In the genomic region with DNA sequence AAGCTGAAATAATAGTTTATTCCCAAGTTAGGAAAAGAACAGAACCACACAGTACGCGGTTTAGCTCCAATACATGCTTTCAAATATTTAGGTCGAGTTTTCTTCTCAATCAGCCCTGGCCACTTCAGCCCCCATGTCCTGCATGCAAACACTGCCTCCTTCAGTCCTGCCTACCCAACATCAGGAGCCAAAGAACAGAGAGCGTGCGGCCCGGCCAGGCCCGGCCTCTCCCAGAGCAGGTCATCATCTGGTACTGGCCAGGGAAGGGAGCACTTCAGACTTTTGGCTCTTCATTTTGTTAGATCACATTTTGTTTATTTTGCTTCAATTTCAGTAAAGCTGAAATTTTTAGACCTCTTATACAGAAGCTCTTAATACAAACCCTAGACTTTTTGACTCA, we compare ENCODE assay signal across 20 cellular contexts. TPM values are rescaled to one million over a fixed set of nuclear protein-coding genes. Genes with fewer than 3 reads are reported as not detected.
DNase-seq lines count a peak whose midpoint lies in the region; ATAC-seq and TF ChIP-seq lines count a peak whose summit lies in the region.
"Had no signal": no experiment of that assay in that cellular context is flagged by ENCODE, and none has a peak within 500 bp of the region (broad histone marks: within the 10 kb centered on the region; RNA-seq: fewer than 3 reads in every experiment).

No MANE protein-coding gene starts in this region.

- no peak overlapping the region for H3K9ac ChIP-seq in endodermal cell (ENCODE audit: extremely low read depth, low read length, poor library complexity, severe bottlenecking)

- H3K27me3 Mint-ChIP-seq in GM23338 (ENCODE audit: insufficient read depth, low read depth, poor library complexity) (peaks cover 13% of the 10 kb centered on the region), endodermal cell (ENCODE audit: insufficient read depth) (no peaks in the 10 kb centered on the region)
- H3K27me3 Mint-ChIP-seq: stimulated activated naive CD8-positive, alpha-beta T cell treated with anti-CD3 and anti-CD28 coated beads, Interleukin-15, Interleukin-2, amounts not matched to agents 100 ng/mL and 50 ng/mL, for 24 hours; type B pancreatic cell had no signal

- peaks cover 6% of the 10 kb centered on the region; the same call in 1 of the 2 replicates for H3K4me1 ChIP-seq in GM23338 (ENCODE audit: insufficient read depth)
- no peaks in the 10 kb centered on the region for H3K4me1 ChIP-seq in endodermal cell (ENCODE audit: control insufficient read depth, insufficient read depth, low read length)
- H3K4me1 ChIP-seq in lower lobe of right lung = peaks cover 23% of the 10 kb centered on the region

- ATAC-seq in GM23338 (peak; percentile 18; the same call in 2 of the 3 replicates), lower lobe of right lung (no peak), HG02798 (IDR thresholded peaks at IDR 0.05; ENCODE audit: poor library complexity, unreplicated experiment) (no peak), HG03045 (IDR thresholded peaks at IDR 0.05; ENCODE audit: unreplicated experiment) (no peak)
- ATAC-seq: WTC11 had no signal

- no peaks in the 10 kb centered on the region for H3K27me3 ChIP-seq in GM23338 (ENCODE audit: insufficient read depth)
- no peaks in the 10 kb centered on the region for H3K27me3 ChIP-seq in endodermal cell (ENCODE audit: control insufficient read depth, insufficient read depth, low read length, poor library complexity, severe bottlenecking)
- H3K27me3 ChIP-seq in lower lobe of right lung (ENCODE audit: low read depth) = no peaks in the 10 kb centered on the region
- H3K27me3 ChIP-seq: neutrophil had no signal

- intact Hi-C loops in lower lobe of right lung (cut with DNase I) = no loop called here

- H3K9me3 ChIP-seq in endodermal cell (ENCODE audit: control insufficient read depth, low read length) (no peaks in the 10 kb centered on the region), lower lobe of right lung (no peaks in the 10 kb centered on the region)
- H3K9me3 ChIP-seq: Caco-2, neutrophil had no signal

- DNase-seq in AG09319 (ENCODE audit: extremely low read depth, low read depth) (no peak), GM23338 (ENCODE audit: low spot score) (no peak), endodermal cell (no peak), lower lobe of right lung (peak; percentile 29), islet precursor cell (no peak), ACHN (no peak)
- DNase-seq: Caco-2, foreskin fibroblast, HCEC 1CT, NCI-H526, right cardiac atrium, SIG-M5, T-helper 1 cell had no signal

- no peak overlapping the region for H3K27ac ChIP-seq in GM23338 (ENCODE audit: low read depth)
- H3K27ac ChIP-seq in endodermal cell (ENCODE audit: low read depth, low read length) = no peak overlapping the region
- H3K27ac ChIP-seq in lower lobe of right lung = no peak overlapping the region
- H3K27ac ChIP-seq: neutrophil had no signal

- H3K79me2 ChIP-seq in GM23338 (replicated peaks; ENCODE audit: insufficient read depth) = peaks cover 100% of the 10 kb centered on the region

- H2AFZ ChIP-seq in GM23338 = no peak overlapping the region

- H3K4me3 ChIP-seq in GM23338 = no peak overlapping the region
- H3K4me3 ChIP-seq in endodermal cell (ENCODE audit: low read length) = no peak overlapping the region
- H3K4me3 ChIP-seq in lower lobe of right lung = no peak overlapping the region

- 95 to 98% methylated on average over 7 of the region's 7 CpGs for WGBS in endodermal cell (ENCODE audit: insufficient coverage in 1 of 2, insufficient read length in 1 of 2), 2 experiments

- H3K9me3 Mint-ChIP-seq in GM23338 = peaks cover 3% of the 10 kb centered on the region; the same call in 1 of the 3 replicates
- H3K9me3 Mint-ChIP-seq in endodermal cell = no peaks in the 10 kb centered on the region
- H3K9me3 Mint-ChIP-seq: activated T-helper 2 cell treated with anti-CD3 and anti-CD28 coated beads, Interferon-gamma antibody, Interleukin-2, Interleukin-4, amounts not matched to agents 10 μg/mL and 5 μg/mL and 100 μg/mL, durations not matched to agents 14 hours and 24 hours and 36 hours; stimulated activated naive CD8-positive, alpha-beta T cell treated with anti-CD3 and anti-CD28 coated beads, Interleukin-15, Interleukin-2, amounts not matched to agents 100 ng/mL and 50 ng/mL, for 24 hours; type B pancreatic cell; WTC11 had no signal

- H3K36me3 Mint-ChIP-seq in GM23338 (ENCODE audit: low read depth) = peaks cover 94% of the 10 kb centered on the region
- peaks cover 88% of the 10 kb centered on the region for H3K36me3 Mint-ChIP-seq in endodermal cell (ENCODE audit: low read depth)

- no peak overlapping the region for H3K4me2 ChIP-seq in GM23338

- no peaks in the 10 kb centered on the region for H3K9me2 ChIP-seq in GM23338 (ENCODE audit: insufficient read depth)

- H3K4me3 Mint-ChIP-seq in GM23338 = no peak overlapping the region
- no peak overlapping the region for H3K4me3 Mint-ChIP-seq in endodermal cell
- H3K4me3 Mint-ChIP-seq: stimulated activated naive CD8-positive, alpha-beta T cell treated with anti-CD3 and anti-CD28 coated beads, Interleukin-15, Interleukin-2, amounts not matched to agents 100 ng/mL and 50 ng/mL, for 24 hours; type B pancreatic cell; WTC11 had no signal

- H3K36me3 ChIP-seq in GM23338 (ENCODE audit: insufficient read depth) (peaks cover 19% of the 10 kb centered on the region), endodermal cell (ENCODE audit: control insufficient read depth, insufficient read depth, low read length) (peaks cover 92% of the 10 kb centered on the region), lower lobe of right lung (peaks cover 86% of the 10 kb centered on the region)

- H3K4me1 Mint-ChIP-seq in GM23338 = peaks cover 26% of the 10 kb centered on the region
- peaks cover 29% of the 10 kb centered on the region for H3K4me1 Mint-ChIP-seq in endodermal cell

- H3K27ac Mint-ChIP-seq in GM23338 = no peak overlapping the region
- H3K27ac Mint-ChIP-seq in endodermal cell = peak overlapping the region; percentile 52
- H3K27ac Mint-ChIP-seq: activated T-helper 2 cell treated with anti-CD3 and anti-CD28 coated beads, Interferon-gamma antibody, Interleukin-2, Interleukin-4, amounts not matched to agents 10 μg/mL and 5 μg/mL and 100 μg/mL, durations not matched to agents 14 hours and 24 hours and 36 hours; WTC11 had no signal

- no peaks in the 10 kb centered on the region for H3F3A ChIP-seq in GM23338 (replicated peaks; ENCODE audit: low read depth)

- H4K20me1 ChIP-seq in GM23338 (replicated peaks; ENCODE audit: insufficient read depth) = peaks cover 83% of the 10 kb centered on the region

- in situ Hi-C loops in ACHN (cut with HindIII; ENCODE audit: low pct_ligation_motif_present, low pct_unique_long_range_greater_than_20kb, low sequenced_read_pairs) = no loop called here

- peak; percentile 3; the same call in 1 of the 2 replicates for TF ChIP-seq CTCF in AG09319 (IDR thresholded peaks at IDR 0.05; ENCODE audit: low read depth, low read length)
- peak in 1 of 2 experiments; percentile 26; a peak in 2 of 4 replicates for TF ChIP-seq CTCF in GM23338 (conservative IDR thresholded peaks at IDR 0.05; ENCODE audit: low read depth in 2 of 2)
- TF ChIP-seq CTCF in endodermal cell (conservative IDR thresholded peaks at IDR 0.05) = peak; percentile 16
- no peak for TF ChIP-seq CTCF in lower lobe of right lung (IDR thresholded peaks at IDR 0.05)

TF ChIP-seq in GM23338, 12 proteins besides CTCF, POLR2A, EP300 and RAD21:
- no peak for TF ChIP-seq ZNF114 (CRISPR knock-in tag; IDR thresholded peaks at IDR 0.05)
- no peak for TF ChIP-seq ZNF331 (CRISPR knock-in tag; IDR thresholded peaks at IDR 0.05; ENCODE audit: low read depth)
- TF ChIP-seq EZH2 (IDR thresholded peaks at IDR 0.05; ENCODE audit: low read depth, unreplicated experiment) = no peak
TF ChIP-seq in GM23338: peak in this region for 0.

RNA-seq across cellular contexts. Expression of gene BRD1, which starts 6.7 kb away (rescaled TPM):
- 33.8 and 36.1 TPM in 2 replicates for total RNA-seq in GM23338 (2014; rRNA removed; shearing (Covaris generic))
- 12.3 and 13.1 TPM in 2 replicates for polyA plus RNA-seq in GM23338 (2016; fragmentation: Nextera tagmentation; extraction: Ambion mirVana)
- total RNA-seq in endodermal cell (10 to 100 TPM; 49.5 to 54.9 TPM), lower lobe of right lung (37.4 TPM)
- polyA plus RNA-seq in endodermal cell (2013, experiment 1 of 2) = 39.8 TPM
- 36.7 TPM for polyA plus RNA-seq in endodermal cell (2013, experiment 2 of 2)

RNA-seq across cellular contexts. Expression of gene ZBED4, which starts 32.7 kb away (rescaled TPM):
- 28.0 and 31.9 TPM in 2 replicates for total RNA-seq in GM23338 (2014; rRNA removed; shearing (Covaris generic))
- polyA plus RNA-seq in GM23338 (2016; fragmentation: Nextera tagmentation; extraction: Ambion mirVana) = 8.5 and 9.0 TPM in 2 replicates
- 10 to 100 TPM; 22.0 to 26.6 TPM for total RNA-seq in endodermal cell
- 31.2 TPM for polyA plus RNA-seq in endodermal cell (2013, experiment 1 of 2)
- 29.0 TPM for polyA plus RNA-seq in endodermal cell (2013, experiment 2 of 2)
- total RNA-seq in lower lobe of right lung = 12.7 TPM
